Comparison of ENCODE assay signal across 2 cellular contexts in genomic region chr7:128575277-128575676, GRCh38.
TF ChIP-seq lines count a peak whose summit lies in the region.

No MANE protein-coding gene starts in this region.

TF ChIP-seq in Ishikawa, 13 proteins besides CTCF, POLR2A, EP300 and RAD21:
- peak; percentile 41; the same call in 1 of the 2 replicates for TF ChIP-seq CEBPB (IDR thresholded peaks at IDR 0.05)

TF ChIP-seq in HepG2, 621 proteins besides CTCF, POLR2A, EP300 and RAD21:
- TF ChIP-seq SIX4 (CRISPR knock-in tag; IDR thresholded peaks at IDR 0.05) (peak; percentile 52; the same call in 1 of the 2 replicates), ZNF770 (CRISPR knock-in tag; IDR thresholded peaks at IDR 0.05) (peak; percentile 80)
TF ChIP-seq in HepG2: peak in this region for 2; not testable (repeated sequence) for 619.
